In the genomic region with DNA sequence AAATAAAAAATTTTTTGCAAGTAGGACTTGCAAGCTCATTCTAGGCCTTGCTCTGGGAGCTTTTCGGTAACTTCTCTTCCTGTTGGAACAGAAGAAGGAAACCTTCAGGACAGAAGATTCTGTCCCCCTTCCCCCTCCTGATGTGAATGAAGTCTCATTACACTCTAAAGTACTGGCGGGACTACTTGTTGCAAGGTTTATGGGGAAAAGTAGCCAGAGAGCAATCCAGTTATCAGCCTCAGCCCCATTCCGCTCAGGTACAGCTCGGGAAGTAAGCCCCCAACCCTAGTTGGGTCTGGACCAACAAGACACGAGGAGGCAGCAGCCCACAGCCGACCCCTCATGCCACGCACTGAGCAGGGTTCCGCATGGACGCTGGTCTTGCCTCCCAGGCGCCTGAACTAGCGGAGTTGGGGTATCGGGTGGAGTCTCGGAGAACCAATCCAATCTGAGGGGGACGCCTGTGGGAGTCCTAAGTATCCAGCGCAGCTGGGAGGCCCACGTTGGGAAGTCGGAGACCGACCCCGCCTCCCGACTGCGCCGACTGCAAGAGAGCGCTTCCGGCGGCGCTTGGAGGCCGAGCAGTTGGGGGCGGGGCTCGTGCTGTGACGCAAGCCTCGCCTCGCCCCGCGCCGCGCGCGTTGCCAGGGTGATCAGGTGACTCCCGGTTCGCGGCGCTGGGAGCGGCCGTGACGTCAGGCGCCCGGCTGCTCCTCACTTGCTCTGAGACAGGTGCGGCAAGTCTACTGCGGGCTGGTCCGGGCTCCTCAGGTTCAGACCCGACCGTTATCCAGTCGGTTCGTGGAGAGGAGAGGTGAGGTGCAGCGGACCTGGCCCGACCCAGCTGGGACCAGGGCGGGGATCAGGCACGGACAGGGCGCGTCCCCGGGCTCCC, we compare ENCODE assay signal across 8 cellular contexts. TPM values are rescaled to one million over a fixed set of nuclear protein-coding genes. Genes with fewer than 3 reads are reported as not detected.
A peak's percentile ranks its signal among the peaks of the same experiment; 100 is the strongest.
DNase-seq lines count a peak whose midpoint lies in the region; ATAC-seq and TF ChIP-seq lines count a peak whose summit lies in the region.

A gene with protein sequence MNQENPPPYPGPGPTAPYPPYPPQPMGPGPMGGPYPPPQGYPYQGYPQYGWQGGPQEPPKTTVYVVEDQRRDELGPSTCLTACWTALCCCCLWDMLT (plus strand): TSS at position 717 of the 895 bp plus-strand sequence. CDS start 19,278 bp downstream, outside the sequence.

- DNase-seq in GM06990 (ENCODE audit: extremely low read depth, insufficient read length) (peak; percentile 98), NCI-H1092 (lab: John Stamatoyannopoulos, UW) (peak; percentile 83), SK-N-SH (peak; percentile 93), glomerular endothelial cell (ENCODE audit: extremely low read depth, low read depth, low spot score) (no peak), occipital lobe (lab: John Stamatoyannopoulos, UW) (peak; percentile 85)
- DNase-seq in activated naive CD4-positive, alpha-beta T cell treated with anti-CD3 and anti-CD28 coated beads, Interleukin-2, amount 50 U/mL, for 72 hours (ENCODE audit: low spot score in 2 of 2), result peak; percentile 94 to 97

- WGBS in SK-N-SH (ENCODE audit: low lambda C conversion rate), result 71% methylated on average over 4 of the region's 61 CpGs

- H3K27me3 ChIP-seq in GM06990 (replicated peaks; ENCODE audit: control insufficient read depth, insufficient read depth, low read length) (no peaks in the 10 kb centered on the region), SK-N-SH (ENCODE audit: insufficient read depth) (no peaks in the 10 kb centered on the region)

- no peaks in the 10 kb centered on the region for H3K9me3 ChIP-seq in SK-N-SH

- peak; percentile 89 for ATAC-seq in HG02571 (IDR thresholded peaks at IDR 0.05; ENCODE audit: unreplicated experiment)
- ATAC-seq in activated naive CD4-positive, alpha-beta T cell treated with anti-CD3 and anti-CD28 coated beads, Interleukin-2, amount 50 U/mL, for 72 hours, result peak; percentile 97

- no peak for TF ChIP-seq RAD21 in SK-N-SH (IDR thresholded peaks at IDR 0.05; ENCODE audit: low read length)

- H3K9me3 Mint-ChIP-seq in activated naive CD4-positive, alpha-beta T cell treated with anti-CD3 and anti-CD28 coated beads, Interleukin-2, amount 50 U/mL, for 72 hours, result no peaks in the 10 kb centered on the region

- H3K27ac Mint-ChIP-seq in activated naive CD4-positive, alpha-beta T cell treated with anti-CD3 and anti-CD28 coated beads, Interleukin-2, amount 50 U/mL, for 72 hours, result peak within 1 kb of the TSS; percentile 61 to 96

- H3K4me1 ChIP-seq in SK-N-SH (ENCODE audit: control insufficient read depth in 1 of 2, insufficient read depth in 2 of 2, low read depth in 1 of 2, low read length in 1 of 2), result peaks cover 0 to 7% of the 10 kb centered on the region in 2 experiments; a peak in 1 of 4 replicates

- H3K36me3 ChIP-seq in GM06990 (ENCODE audit: control insufficient read depth, insufficient read depth, low read length), result no peaks in the 10 kb centered on the region
- no peaks in the 10 kb centered on the region for H3K36me3 ChIP-seq in SK-N-SH (replicated peaks in 1 of 2; ENCODE audit: control insufficient read depth in 1 of 2, insufficient read depth in 2 of 2, low read length in 1 of 2)

- H4K20me1 ChIP-seq in SK-N-SH (ENCODE audit: insufficient read depth), result no peaks in the 10 kb centered on the region

- POLR2A ChIA-PET in SK-N-SH (lab: Yijun Ruan, JAX), result interaction anchor here (0.7 to 1.5 kb wide), 3 partner anchors 27 to 172 kb away, joined by 3 to 4 read pairs (median 4); a partner anchor contains a TSS

- H3K9ac ChIP-seq in SK-N-SH, result peak within 1 kb of the TSS; percentile 79

- H3K36me3 Mint-ChIP-seq in activated naive CD4-positive, alpha-beta T cell treated with anti-CD3 and anti-CD28 coated beads, Interleukin-2, amount 50 U/mL, for 72 hours, result peaks cover 0 to 4% of the 10 kb centered on the region in 2 donors

- CTCF ChIA-PET in SK-N-SH (lab: Yijun Ruan, JAX), result interaction anchor here (0.6 to 1.7 kb wide), 10 partner anchors 9 to 184 kb away, joined by 3 to 4 read pairs (median 3); a partner anchor contains a TSS

- H3K27ac ChIP-seq in SK-N-SH (ENCODE audit: low read depth in 2 of 2, low read length in 1 of 2) (peak within 1 kb of the TSS; percentile 77 to 78), temporal lobe (ENCODE audit: low read depth, low read length) (peak within 1 kb of the TSS; percentile 91)

- peak within 1 kb of the TSS; percentile 97 for H2AFZ ChIP-seq in SK-N-SH (ENCODE audit: low read depth)

- no peak for TF ChIP-seq EP300 in SK-N-SH (IDR thresholded peaks at IDR 0.05; ENCODE audit: borderline replicate concordance in 1 of 2, low read depth in 1 of 2, low read length in 1 of 2)

- H3K4me2 ChIP-seq in SK-N-SH, result peak within 1 kb of the TSS; percentile 86

- H3F3A ChIP-seq in SK-N-SH (replicated peaks; ENCODE audit: insufficient read depth), result peaks cover 12% of the 10 kb centered on the region

- H3K4me3 ChIP-seq in GM06990 (replicated peaks; ENCODE audit: low read depth, low read length) (peak within 1 kb of the TSS; percentile 91), SK-N-SH (ENCODE audit: low read depth in 2 of 2, low read length in 1 of 2) (peak within 1 kb of the TSS; percentile 81 to 92)

- TF ChIP-seq CTCF in GM06990 (IDR thresholded peaks at IDR 0.05; ENCODE audit: insufficient read depth, low read length, poor library complexity, severe bottlenecking) (no peak), SK-N-SH (IDR thresholded peaks at IDR 0.05) (no peak)

- no peaks in the 10 kb centered on the region; the same call in 1 of the 2 replicates for H3K79me2 ChIP-seq in SK-N-SH (ENCODE audit: insufficient read depth)

- H3K9me2 ChIP-seq in SK-N-SH, result no peaks in the 10 kb centered on the region

TF ChIP-seq in SK-N-SH, 30 proteins besides CTCF, POLR2A, EP300 and RAD21 (continues in another document):
- no peak for TF ChIP-seq SMC3 (IDR thresholded peaks at IDR 0.05; ENCODE audit: low read depth, low read length)
- peak; percentile 77; the same call in 1 of the 2 replicates for TF ChIP-seq TAF1 (IDR thresholded peaks at IDR 0.05; ENCODE audit: borderline replicate concordance, low read depth, low read length)
- no peak for TF ChIP-seq FOSL2 (IDR thresholded peaks at IDR 0.05; ENCODE audit: borderline replicate concordance, low read depth)
- TF ChIP-seq POLR2AphosphoS5 (IDR thresholded peaks at IDR 0.05; ENCODE audit: low read depth, low read length), result peak; percentile 69; the same call in 1 of the 2 replicates
- TF ChIP-seq RXRA (IDR thresholded peaks at IDR 0.05; ENCODE audit: borderline replicate concordance, low read depth), result no peak
- peak; percentile 42; the same call in 1 of the 2 replicates for TF ChIP-seq SIN3A (IDR thresholded peaks at IDR 0.05; ENCODE audit: borderline replicate concordance, low read depth, low read length)
- TF ChIP-seq, protein P1, sequence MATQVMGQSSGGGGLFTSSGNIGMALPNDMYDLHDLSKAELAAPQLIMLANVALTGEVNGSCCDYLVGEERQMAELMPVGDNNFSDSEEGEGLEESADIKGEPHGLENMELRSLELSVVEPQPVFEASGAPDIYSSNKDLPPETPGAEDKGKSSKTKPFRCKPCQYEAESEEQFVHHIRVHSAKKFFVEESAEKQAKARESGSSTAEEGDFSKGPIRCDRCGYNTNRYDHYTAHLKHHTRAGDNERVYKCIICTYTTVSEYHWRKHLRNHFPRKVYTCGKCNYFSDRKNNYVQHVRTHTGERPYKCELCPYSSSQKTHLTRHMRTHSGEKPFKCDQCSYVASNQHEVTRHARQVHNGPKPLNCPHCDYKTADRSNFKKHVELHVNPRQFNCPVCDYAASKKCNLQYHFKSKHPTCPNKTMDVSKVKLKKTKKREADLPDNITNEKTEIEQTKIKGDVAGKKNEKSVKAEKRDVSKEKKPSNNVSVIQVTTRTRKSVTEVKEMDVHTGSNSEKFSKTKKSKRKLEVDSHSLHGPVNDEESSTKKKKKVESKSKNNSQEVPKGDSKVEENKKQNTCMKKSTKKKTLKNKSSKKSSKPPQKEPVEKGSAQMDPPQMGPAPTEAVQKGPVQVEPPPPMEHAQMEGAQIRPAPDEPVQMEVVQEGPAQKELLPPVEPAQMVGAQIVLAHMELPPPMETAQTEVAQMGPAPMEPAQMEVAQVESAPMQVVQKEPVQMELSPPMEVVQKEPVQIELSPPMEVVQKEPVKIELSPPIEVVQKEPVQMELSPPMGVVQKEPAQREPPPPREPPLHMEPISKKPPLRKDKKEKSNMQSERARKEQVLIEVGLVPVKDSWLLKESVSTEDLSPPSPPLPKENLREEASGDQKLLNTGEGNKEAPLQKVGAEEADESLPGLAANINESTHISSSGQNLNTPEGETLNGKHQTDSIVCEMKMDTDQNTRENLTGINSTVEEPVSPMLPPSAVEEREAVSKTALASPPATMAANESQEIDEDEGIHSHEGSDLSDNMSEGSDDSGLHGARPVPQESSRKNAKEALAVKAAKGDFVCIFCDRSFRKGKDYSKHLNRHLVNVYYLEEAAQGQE (IDR thresholded peaks at IDR 0.05; ENCODE audit: low read depth, low read length), result 0 out of 2 replicates have a peak, but pooled peaks have one; percentile 21
- TF ChIP-seq MEF2A (IDR thresholded peaks at IDR 0.05; ENCODE audit: borderline replicate concordance, low read depth), result no peak
- TF ChIP-seq NRF1 (IDR thresholded peaks at IDR 0.05; ENCODE audit: low read depth, low read length), result no peak
- no peak for TF ChIP-seq YY1 (IDR thresholded peaks at IDR 0.05; ENCODE audit: low read depth)
- TF ChIP-seq EZH2phosphoT487 (IDR thresholded peaks at IDR 0.05; ENCODE audit: borderline replicate concordance, low read depth), result no peak
- peak; percentile 50; the same call in 1 of the 2 replicates for TF ChIP-seq GABPA (IDR thresholded peaks at IDR 0.05; ENCODE audit: low read depth)
- TF ChIP-seq FOXM1 (IDR thresholded peaks at IDR 0.05; ENCODE audit: low read depth), result no peak
- no peak for TF ChIP-seq JUND (IDR thresholded peaks at IDR 0.05)
- TF ChIP-seq RFX5 (IDR thresholded peaks at IDR 0.05; ENCODE audit: low read length), result peak; percentile 32
- TF ChIP-seq NFIC (IDR thresholded peaks at IDR 0.05; ENCODE audit: borderline replicate concordance), result no peak
- TF ChIP-seq, protein P2, sequence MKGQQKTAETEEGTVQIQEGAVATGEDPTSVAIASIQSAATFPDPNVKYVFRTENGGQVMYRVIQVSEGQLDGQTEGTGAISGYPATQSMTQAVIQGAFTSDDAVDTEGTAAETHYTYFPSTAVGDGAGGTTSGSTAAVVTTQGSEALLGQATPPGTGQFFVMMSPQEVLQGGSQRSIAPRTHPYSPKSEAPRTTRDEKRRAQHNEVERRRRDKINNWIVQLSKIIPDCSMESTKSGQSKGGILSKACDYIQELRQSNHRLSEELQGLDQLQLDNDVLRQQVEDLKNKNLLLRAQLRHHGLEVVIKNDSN (IDR thresholded peaks at IDR 0.05; ENCODE audit: borderline replicate concordance, low read depth), result peak; percentile 78

RNA-seq across cellular contexts. Expression of the gene that starts here (rescaled TPM):
- polyA plus RNA-seq in SK-N-SH (2012; rRNA removed), result 27.1 and 29.3 TPM in 2 replicates
- polyA plus RNA-seq in SK-N-SH (2012; cell fraction: cytosol; rRNA removed), result 22.0 and 22.6 TPM in 2 replicates
- 9.9 and 20.2 TPM in 2 replicates for polyA plus RNA-seq in SK-N-SH (2012; cell fraction: nucleus; rRNA removed)
- 10 to 100 TPM; 10.8 to 18.8 TPM for total RNA-seq in activated naive CD4-positive, alpha-beta T cell treated with anti-CD3 and anti-CD28 coated beads, Interleukin-2, amount 50 U/mL, for 72 hours
- total RNA-seq in glomerular endothelial cell (61.0 and 86.3 TPM in 2 replicates), occipital lobe (3.9 TPM), temporal lobe (2.7 TPM)
